ENCODE assay signal across 17 cellular contexts in genomic region chr10:117547301-117548153, GRCh38. TPM values are rescaled to one million over a fixed set of nuclear protein-coding genes. Genes with fewer than 3 reads are reported as not detected.
DNase-seq lines count a peak whose midpoint lies in the region; ATAC-seq, FAIRE-seq and TF ChIP-seq lines count a peak whose summit lies in the region.
"Had no signal": no experiment of that assay in that cellular context is flagged by ENCODE, and none has a peak within 500 bp of the region (broad histone marks: within the 10 kb centered on the region; RNA-seq: fewer than 3 reads in every experiment).

No MANE protein-coding gene starts in this region.

- H3K4me3 ChIP-seq in H1 (ENCODE audit: extremely low read depth in 1 of 4, insufficient read depth in 2 of 4, low read depth in 3 of 4, low read length in 4 of 4) (peak overlapping the region in 2 of 4 experiments; percentile 13 to 62; a peak in 4 of 8 replicates), neuronal stem cell (ENCODE audit: low read length in 2 of 2) (no peak overlapping the region), trophoblast cell (ENCODE audit: low read depth, low read length) (no peak overlapping the region)
- H3K4me3 ChIP-seq: upper lobe of right lung had no signal

- TF ChIP-seq RAD21 in H1 (IDR thresholded peaks at IDR 0.05 in 1 of 2, conservative IDR thresholded peaks at IDR 0.05 in 1 of 2; ENCODE audit: low read depth in 2 of 2, low read length in 2 of 2), result no peak

- peaks cover 86% of the 10 kb centered on the region for H3K27me3 Mint-ChIP-seq in stimulated activated naive CD8-positive, alpha-beta T cell treated with anti-CD3 and anti-CD28 coated beads, Interleukin-15, Interleukin-2, amounts not matched to agents 100 ng/mL and 50 ng/mL, for 24 hours

- H3K4me1 Mint-ChIP-seq in stimulated activated naive CD8-positive, alpha-beta T cell treated with anti-CD3 and anti-CD28 coated beads, Interleukin-15, Interleukin-2, amounts not matched to agents 100 ng/mL and 50 ng/mL, for 24 hours (ENCODE audit: low read depth), result peaks cover 27% of the 10 kb centered on the region

- no peak overlapping the region for H2AK5ac ChIP-seq in H1 (ENCODE audit: low read depth, low read length)
- peak overlapping the region; percentile 99 for H2AK5ac ChIP-seq in neuronal stem cell (ENCODE audit: low read depth, low read length)
- H2AK5ac ChIP-seq in trophoblast cell (ENCODE audit: low read length), result no peak overlapping the region

- CTCF ChIA-PET in H1 (lab: Charles Lee; ENCODE audit: partially characterized antibody), result interaction anchor here (0.9 to 3.5 kb wide), 7 partner anchors 9 to 133 kb away, joined by 3 to 27 read pairs (median 3); no protein-coding TSS in a partner anchor

- peak overlapping the region; percentile 25 for H3K4me3 Mint-ChIP-seq in stimulated activated naive CD8-positive, alpha-beta T cell treated with anti-CD3 and anti-CD28 coated beads, Interleukin-15, Interleukin-2, amounts not matched to agents 100 ng/mL and 50 ng/mL, for 24 hours
- H3K4me3 Mint-ChIP-seq: activated CD8-positive, alpha-beta T cell treated with anti-CD3 and anti-CD28 coated beads for 36 hours; activated naive CD4-positive, alpha-beta T cell treated with anti-CD3 and anti-CD28 coated beads for 36 hours had no signal

- H2BK20ac ChIP-seq in H1 (ENCODE audit: low read length), result no peak overlapping the region

- H4K8ac ChIP-seq in H1 (ENCODE audit: extremely low read depth, insufficient read depth, low read length), result no peak overlapping the region
- no peak overlapping the region for H4K8ac ChIP-seq in neuronal stem cell (ENCODE audit: low read depth, low read length)
- H4K8ac ChIP-seq in trophoblast cell (ENCODE audit: low read depth, low read length), result no peak overlapping the region

- no peak for DNase-seq in stimulated activated naive CD8-positive, alpha-beta T cell treated with anti-CD3 and anti-CD28 coated beads, Interleukin-15, Interleukin-2, amounts not matched to agents 100 U/mL and 50 U/mL, for 24 hours
- DNase-seq in H1 (ENCODE audit: low read depth in 1 of 2, low spot score in 2 of 2) (no peak), neuronal stem cell (ENCODE audit: low spot score) (no peak), trophoblast cell (no peak), H4 (ENCODE audit: low spot score) (no peak), GDM1 (lab: John Stamatoyannopoulos, UW) (no peak)
- DNase-seq: activated CD8-positive, alpha-beta T cell treated with anti-CD3 and anti-CD28 coated beads for 36 hours; activated naive CD4-positive, alpha-beta T cell treated with anti-CD3 and anti-CD28 coated beads for 36 hours; cortex of kidney; NCI-H1436; NCI-H526 treated with DMSO at 0.1 percent for 48 hours; small intestine; upper lobe of right lung had no signal

- H2BK15ac ChIP-seq in H1 (ENCODE audit: low read length), result no peak overlapping the region
- no peak overlapping the region for H2BK15ac ChIP-seq in neuronal stem cell (ENCODE audit: low read length)

- H3K27me3 ChIP-seq in H1 (replicated peaks in 1 of 4; ENCODE audit: control insufficient read depth in 3 of 4, extremely low read depth in 1 of 4, insufficient read depth in 3 of 4, low read length in 3 of 4), result peaks cover 91 to 99% (median 96%) of the 10 kb centered on the region in 4 experiments
- H3K27me3 ChIP-seq in neuronal stem cell (ENCODE audit: control insufficient read depth in 3 of 3, insufficient read depth in 3 of 3, low read depth in 1 of 3, low read length in 3 of 3), result peaks cover 42 to 100% (median 86%) of the 10 kb centered on the region in 3 experiments
- H3K27me3 ChIP-seq in trophoblast cell (ENCODE audit: insufficient read depth, low read length), result peaks cover 85% of the 10 kb centered on the region

- WGBS in H1 (ENCODE audit: extremely low coverage in 1 of 2, insufficient coverage in 1 of 2, insufficient read length in 1 of 2, insufficient replicate concordance in 2 of 2, low coverage in 1 of 2, low lambda C conversion rate in 2 of 2, missing lambda C conversion rate in 1 of 2), 2 experiments, result 3% methylated on average over 22 of the region's 22 CpGs; no CpG with 5 or more reads in 1 of the 2 experiments
- no CpG with 5 or more reads among the region's 22 CpGs for WGBS in neuronal stem cell (ENCODE audit: extremely low coverage in 2 of 2, insufficient read length in 2 of 2, insufficient replicate concordance in 1 of 2), 2 donors
- WGBS in trophoblast cell (ENCODE audit: extremely low coverage, insufficient coverage, insufficient read length), result no CpG with 5 or more reads among the region's 22 CpGs

- H2BK12ac ChIP-seq in H1 (ENCODE audit: low read depth, low read length) (no peak overlapping the region), neuronal stem cell (ENCODE audit: low read length) (peak overlapping the region; percentile 91), trophoblast cell (ENCODE audit: low read length) (no peak overlapping the region)

- H3K27ac Mint-ChIP-seq in stimulated activated naive CD8-positive, alpha-beta T cell treated with anti-CD3 and anti-CD28 coated beads, Interleukin-15, Interleukin-2, amounts not matched to agents 100 ng/mL and 50 ng/mL, for 24 hours, result peak overlapping the region; percentile 23
- H3K27ac Mint-ChIP-seq: activated CD8-positive, alpha-beta T cell treated with anti-CD3 and anti-CD28 coated beads for 36 hours; activated naive CD4-positive, alpha-beta T cell treated with anti-CD3 and anti-CD28 coated beads for 36 hours had no signal

- H3K27ac ChIP-seq in H1 (ENCODE audit: low read depth, low read length), result no peak overlapping the region
- no peak overlapping the region for H3K27ac ChIP-seq in neuronal stem cell (replicated peaks; ENCODE audit: low read length)
- no peak overlapping the region for H3K27ac ChIP-seq in trophoblast cell (ENCODE audit: low read depth, low read length)
- H3K27ac ChIP-seq: upper lobe of right lung had no signal

- no peak overlapping the region for H4K5ac ChIP-seq in H1 (ENCODE audit: insufficient read length, low read depth, low read length)

- H4K91ac ChIP-seq in H1 (replicated peaks; ENCODE audit: insufficient read length, low read length) (no peak overlapping the region), neuronal stem cell (ENCODE audit: low read depth, low read length, poor library complexity) (no peak overlapping the region), trophoblast cell (ENCODE audit: low read depth, low read length) (no peak overlapping the region)

- H3K23me2 ChIP-seq in H1 (ENCODE audit: low read depth, low read length), result peaks cover 7% of the 10 kb centered on the region

- H3K9me3 ChIP-seq in H1 (ENCODE audit: insufficient read depth in 2 of 2, low read depth in 1 of 2, low read length in 1 of 2) (no peaks in the 10 kb centered on the region), neuronal stem cell (replicated peaks in 1 of 2; ENCODE audit: control insufficient read depth in 2 of 2, insufficient read depth in 1 of 2, low read depth in 1 of 2, low read length in 2 of 2) (peaks cover 0 to 2% of the 10 kb centered on the region in 2 donors), trophoblast cell (ENCODE audit: insufficient read depth, low read depth, low read length) (peaks cover 5% of the 10 kb centered on the region)
- H3K9me3 ChIP-seq: upper lobe of right lung had no signal

- H3K79me2 ChIP-seq in H1 (ENCODE audit: control insufficient read depth in 1 of 2, insufficient read depth in 2 of 2, low read length in 2 of 2) (no peaks in the 10 kb centered on the region), trophoblast cell (ENCODE audit: control insufficient read depth, insufficient read depth, low read length, poor library complexity) (no peaks in the 10 kb centered on the region)

- H3K4me2 ChIP-seq in H1 (ENCODE audit: insufficient read depth in 1 of 2, low read depth in 2 of 2, low read length in 2 of 2) (peak overlapping the region; percentile 46 to 83), neuronal stem cell (ENCODE audit: insufficient read depth, low read length, poor library complexity, severe bottlenecking) (no peak overlapping the region), trophoblast cell (ENCODE audit: low read length) (no peak overlapping the region)

- no peaks in the 10 kb centered on the region for H3K36me3 Mint-ChIP-seq in stimulated activated naive CD8-positive, alpha-beta T cell treated with anti-CD3 and anti-CD28 coated beads, Interleukin-15, Interleukin-2, amounts not matched to agents 100 ng/mL and 50 ng/mL, for 24 hours (ENCODE audit: low read depth)

- H3K36me3 ChIP-seq in H1 (ENCODE audit: control insufficient read depth in 2 of 4, insufficient read depth in 4 of 4, low read length in 3 of 4) (no peaks in the 10 kb centered on the region; a peak in 1 of 8 replicates), neuronal stem cell (replicated peaks in 1 of 2; ENCODE audit: control insufficient read depth in 2 of 2, insufficient read depth in 2 of 2, low read length in 2 of 2) (no peaks in the 10 kb centered on the region), trophoblast cell (ENCODE audit: control insufficient read depth in 1 of 2, insufficient read depth in 2 of 2, low read length in 2 of 2) (no peaks in the 10 kb centered on the region)
- H3K36me3 ChIP-seq: upper lobe of right lung had no signal

- no peak for TF ChIP-seq CTCF in H1 (IDR thresholded peaks at IDR 0.05; ENCODE audit: control extremely low read depth in 1 of 3, insufficient read depth in 1 of 3, low read depth in 1 of 3, low read length in 3 of 3)

- no peaks in the 10 kb centered on the region for H3K9me3 Mint-ChIP-seq in stimulated activated naive CD8-positive, alpha-beta T cell treated with anti-CD3 and anti-CD28 coated beads, Interleukin-15, Interleukin-2, amounts not matched to agents 100 ng/mL and 50 ng/mL, for 24 hours
- H3K9me3 Mint-ChIP-seq: activated CD8-positive, alpha-beta T cell treated with anti-CD3 and anti-CD28 coated beads for 36 hours; activated naive CD4-positive, alpha-beta T cell treated with anti-CD3 and anti-CD28 coated beads for 36 hours had no signal

- POLR2A ChIA-PET in H1 (lab: Charles Lee; ENCODE audit: partially characterized antibody), result interaction anchor here (0.8 to 1.3 kb wide), 3 partner anchors 10 to 388 kb away, joined by 3 to 4 read pairs (median 3); no protein-coding TSS in a partner anchor

- H4K12ac ChIP-seq in trophoblast cell (ENCODE audit: low read depth, low read length), result no peak overlapping the region

- H2AFZ ChIP-seq in H1 (ENCODE audit: low read length) (no peak overlapping the region), neuronal stem cell (ENCODE audit: low read length) (no peak overlapping the region), trophoblast cell (ENCODE audit: insufficient read depth, low read length, poor library complexity) (no peak overlapping the region)

- peaks cover 0 to 37% (median 24%) of the 10 kb centered on the region in 4 experiments; a peak in 6 of 7 replicates for H3K4me1 ChIP-seq in H1 (replicated peaks in 1 of 4; ENCODE audit: control insufficient read depth in 3 of 4, insufficient read depth in 4 of 4, low read length in 3 of 4)
- H3K4me1 ChIP-seq in neuronal stem cell (ENCODE audit: control insufficient read depth in 2 of 2, insufficient read depth in 1 of 2, low read depth in 1 of 2, low read length in 2 of 2), result peaks cover 0 to 42% of the 10 kb centered on the region in 2 donors
- H3K4me1 ChIP-seq in trophoblast cell (ENCODE audit: control insufficient read depth in 1 of 2, insufficient read depth in 2 of 2, low read length in 2 of 2), result peaks cover 0 to 16% of the 10 kb centered on the region in 2 experiments

- H4K20me1 ChIP-seq in H1 (replicated peaks in 1 of 2; ENCODE audit: control insufficient read depth in 1 of 2, insufficient read depth in 2 of 2, low read length in 2 of 2), result peaks cover 30 to 43% of the 10 kb centered on the region in 2 experiments

- H3K79me1 ChIP-seq in H1 (ENCODE audit: low read depth, low read length), result no peaks in the 10 kb centered on the region
- H3K79me1 ChIP-seq in neuronal stem cell (ENCODE audit: low read depth, low read length), result no peaks in the 10 kb centered on the region
- no peaks in the 10 kb centered on the region for H3K79me1 ChIP-seq in trophoblast cell (ENCODE audit: low read length)

- no peak overlapping the region for H3K56ac ChIP-seq in H1 (replicated peaks; ENCODE audit: insufficient read length, low read depth, low read length)

- H2BK5ac ChIP-seq in H1 (ENCODE audit: low read depth, low read length) (no peak overlapping the region), neuronal stem cell (ENCODE audit: low read length) (no peak overlapping the region), trophoblast cell (ENCODE audit: low read depth, low read length, poor library complexity) (no peak overlapping the region)

- TF ChIP-seq POLR2A in H1 (IDR thresholded peaks at IDR 0.05; ENCODE audit: control extremely low read depth in 1 of 2, low read depth in 2 of 2, low read length in 2 of 2), result no peak

- no peak for TF ChIP-seq EP300 in H1 (IDR thresholded peaks at IDR 0.05; ENCODE audit: borderline replicate concordance in 1 of 2, low read depth in 2 of 2, low read length in 2 of 2)

- FAIRE-seq in H1 (lab: Jason Lieb, UNC), result no peak
- FAIRE-seq: GM18507, small intestine had no signal

- no peak overlapping the region; the same call in 1 of the 2 replicates for H3K18ac ChIP-seq in H1 (ENCODE audit: extremely low read depth, low read length)
- peak overlapping the region; percentile 90 for H3K18ac ChIP-seq in neuronal stem cell (ENCODE audit: low read length)
- H3K18ac ChIP-seq in trophoblast cell (ENCODE audit: low read length), result no peak overlapping the region

- H3K14ac ChIP-seq in H1 (ENCODE audit: insufficient read length) (no peak overlapping the region), neuronal stem cell (ENCODE audit: low read length) (no peak overlapping the region), trophoblast cell (ENCODE audit: low read length) (no peak overlapping the region)

- ATAC-seq in stimulated activated naive CD8-positive, alpha-beta T cell treated with anti-CD3 and anti-CD28 coated beads, Interleukin-15, Interleukin-2, amounts not matched to agents 100 U/mL and 50 U/mL, for 24 hours, result no peak
- ATAC-seq in HG02571 (IDR thresholded peaks at IDR 0.05; ENCODE audit: unreplicated experiment), result no peak
- ATAC-seq: activated CD8-positive, alpha-beta T cell treated with anti-CD3 and anti-CD28 coated beads for 36 hours; upper lobe of right lung had no signal

- no peak overlapping the region for H2BK120ac ChIP-seq in H1 (replicated peaks; ENCODE audit: low read depth, low read length)
- peak overlapping the region; percentile 62 for H2BK120ac ChIP-seq in neuronal stem cell (ENCODE audit: low read depth, low read length)
- no peak overlapping the region for H2BK120ac ChIP-seq in trophoblast cell (ENCODE audit: insufficient read depth, low read length, poor library complexity)

- H3K9ac ChIP-seq in H1 (replicated peaks in 1 of 4; ENCODE audit: extremely low read depth in 1 of 4, low read depth in 3 of 4, low read length in 3 of 4), result no peak overlapping the region
- H3K9ac ChIP-seq in neuronal stem cell (ENCODE audit: low read depth, low read length, poor library complexity), result peak overlapping the region; percentile 50
- no peak overlapping the region for H3K9ac ChIP-seq in trophoblast cell (ENCODE audit: low read length)

- no peak overlapping the region for H3K23ac ChIP-seq in H1 (ENCODE audit: insufficient read length)
- H3K23ac ChIP-seq in neuronal stem cell (ENCODE audit: low read depth, low read length, poor library complexity), result peak overlapping the region; percentile 57
- H3K23ac ChIP-seq in trophoblast cell (ENCODE audit: low read length), result no peak overlapping the region

- H3K4ac ChIP-seq in H1 (replicated peaks; ENCODE audit: insufficient read length, low read depth, low read length), result no peak overlapping the region
- H3K4ac ChIP-seq in neuronal stem cell (ENCODE audit: low read length), result no peak overlapping the region
- no peak overlapping the region for H3K4ac ChIP-seq in trophoblast cell (ENCODE audit: low read depth, low read length)

RNA-seq across cellular contexts. Expression of gene EMX2, which starts 5.0 kb away (rescaled TPM):
- not detected in 2 replicates for total RNA-seq in H1 (2021; fragmentation: NEBNext Ultra II Directional; extraction: Animal tissue kit (Norgen Biotek cat#: 25700))
- polyA plus RNA-seq in H1 (2011; rRNA removed), result not detected in 2 replicates
- 0.06 TPM for polyA plus RNA-seq in H1 (2011; cell fraction: cytosol; rRNA removed)
- 0.04 TPM for polyA plus RNA-seq in H1 (2011; cell fraction: nucleus; rRNA removed)
- polyA plus RNA-seq in H1 (2012, experiment 1 of 2), result 0.08 to 0.23 TPM (median 0.14 TPM) in 4 replicates
- polyA plus RNA-seq in H1 (2012, experiment 2 of 2), result 0.10 TPM
- 0.04 TPM for polyA plus RNA-seq in H1 (2013, experiment 1 of 2)
- polyA plus RNA-seq in H1 (2013, experiment 2 of 2), result not detected
- polyA minus RNA-seq in H1 (2011; rRNA and poly(A)+ RNA removed), result not detected in 2 replicates
- polyA minus RNA-seq in H1 (2011; cell fraction: cytosol; rRNA and poly(A)+ RNA removed), result not detected
- polyA minus RNA-seq in H1 (2011; cell fraction: nucleus; rRNA and poly(A)+ RNA removed), result not detected
- 14.9 TPM for polyA plus RNA-seq in neuronal stem cell (2013, experiment 1 of 2)
- 14.7 TPM for polyA plus RNA-seq in neuronal stem cell (2013, experiment 2 of 2)
- 0.05 TPM in 1 of 2 replicates, not detected in the other for polyA plus RNA-seq in trophoblast cell (2013)
- not detected in 2 replicates for total RNA-seq in H4 (2014; rRNA removed; shearing (Covaris generic))
- total RNA-seq: activated CD8-positive, alpha-beta T cell treated with anti-CD3 and anti-CD28 coated beads for 36 hours; activated naive CD4-positive, alpha-beta T cell treated with anti-CD3 and anti-CD28 coated beads for 36 hours; RPMI7951; upper lobe of right lung had no signal

Comparison
In these comparisons a context has a peak if more than half of its experiments do, and no peak if none do; other contexts are left out.
1. H3K4me2 ChIP-seq: peak in H1 (2 of 2); none in neuronal stem cell (single experiment) and trophoblast cell (single experiment).